17 cellular contexts compared by ENCODE assay signal in genomic region chr5:122978644-122979297, GRCh38. TPM values are rescaled to one million over a fixed set of nuclear protein-coding genes. Genes with fewer than 3 reads are reported as not detected.
DNase-seq lines count a peak whose midpoint lies in the region; TF ChIP-seq lines count a peak whose summit lies in the region.
"Had no signal": no experiment of that assay in that cellular context is flagged by ENCODE, and none has a peak within 500 bp of the region (broad histone marks: within the 10 kb centered on the region; RNA-seq: fewer than 3 reads in every experiment).

No MANE protein-coding gene starts in this region.

- WGBS in liver: 34% methylated on average over 5 of the region's 5 CpGs

- H3K4me3 Mint-ChIP-seq in glutamatergic neuron (ENCODE audit: unreplicated experiment): no peak overlapping the region
- H3K4me3 Mint-ChIP-seq: CD14-positive monocyte; CD4-positive, alpha-beta memory T cell had no signal

- H3K36me3 ChIP-seq in liver (ENCODE audit: control insufficient read depth in 4 of 4, insufficient read depth in 3 of 4, low read depth in 1 of 4, low read length in 3 of 4) (no peaks in the 10 kb centered on the region), WERI-Rb-1 (no peaks in the 10 kb centered on the region)
- H3K36me3 ChIP-seq: BLaER1, HAP-1 had no signal

- peak overlapping the region; percentile 48 to 83 for H3K9ac ChIP-seq in liver (ENCODE audit: low read depth in 1 of 2, low read length in 2 of 2)
- H3K9ac ChIP-seq: BLaER1 had no signal

- peaks cover 31% of the 10 kb centered on the region for H3K4me1 Mint-ChIP-seq in glutamatergic neuron (ENCODE audit: low read depth, unreplicated experiment)
- H3K4me1 Mint-ChIP-seq: CD14-positive monocyte; CD4-positive, alpha-beta memory T cell had no signal

- H3K27me3 Mint-ChIP-seq in glutamatergic neuron (ENCODE audit: unreplicated experiment): no peaks in the 10 kb centered on the region
- H3K27me3 Mint-ChIP-seq: CD4-positive, alpha-beta memory T cell had no signal

- peak overlapping the region; percentile 77 to 92 for H3K27ac ChIP-seq in liver (ENCODE audit: low read depth in 1 of 2, low read length in 2 of 2)
- H3K27ac ChIP-seq in WERI-Rb-1: no peak overlapping the region
- H3K27ac ChIP-seq: 22Rv1, BLaER1 had no signal

- peaks cover 4% of the 10 kb centered on the region for H3K9me3 Mint-ChIP-seq in glutamatergic neuron (ENCODE audit: unreplicated experiment)
- H3K9me3 Mint-ChIP-seq: CD14-positive monocyte had no signal

- H3K36me3 Mint-ChIP-seq in glutamatergic neuron (ENCODE audit: unreplicated experiment): no peaks in the 10 kb centered on the region
- H3K36me3 Mint-ChIP-seq: CD14-positive monocyte; CD4-positive, alpha-beta memory T cell had no signal

- H3K9me3 ChIP-seq in liver (ENCODE audit: control insufficient read depth in 4 of 4, low read length in 3 of 4) (no peaks in the 10 kb centered on the region), WERI-Rb-1 (ENCODE audit: severe bottlenecking) (no peaks in the 10 kb centered on the region)
- H3K9me3 ChIP-seq: BLaER1, HAP-1 had no signal

- no peak for TF ChIP-seq RAD21 in liver (IDR thresholded peaks at IDR 0.05)

- H3K4me3 ChIP-seq in liver (ENCODE audit: low read depth in 1 of 3, low read length in 3 of 3) (no peak overlapping the region), WERI-Rb-1 (ENCODE audit: low read depth, low read length) (no peak overlapping the region)
- H3K4me3 ChIP-seq: BLaER1, HAP-1 had no signal

- H3K27ac Mint-ChIP-seq in glutamatergic neuron (ENCODE audit: unreplicated experiment): peak overlapping the region; percentile 36
- H3K27ac Mint-ChIP-seq: CD14-positive monocyte; CD4-positive, alpha-beta memory T cell had no signal

- H3K27me3 ChIP-seq in liver (ENCODE audit: control insufficient read depth in 4 of 4, insufficient read depth in 4 of 4, low read length in 3 of 4) (no peaks in the 10 kb centered on the region), WERI-Rb-1 (ENCODE audit: insufficient read depth, low read depth, severe bottlenecking) (no peaks in the 10 kb centered on the region)
- H3K27me3 ChIP-seq: BLaER1 had no signal

- H3K4me1 ChIP-seq in liver (ENCODE audit: control insufficient read depth in 4 of 4, insufficient read depth in 4 of 4, low read length in 3 of 4): peaks cover 9 to 50% (median 27%) of the 10 kb centered on the region in 4 donors
- H3K4me1 ChIP-seq: BLaER1, HAP-1 had no signal

- TF ChIP-seq CTCF in glutamatergic neuron (IDR thresholded peaks at IDR 0.05; ENCODE audit: partially characterized antibody, unreplicated experiment) (no peak), liver (IDR thresholded peaks at IDR 0.05; ENCODE audit: low read depth, low read length, missing input control) (no peak), WERI-Rb-1 (IDR thresholded peaks at IDR 0.05; ENCODE audit: low read depth, low read length) (no peak)

- DNase-seq in NCI-H2171 treated with DMSO at 0.1 percent for 48 hours (lab: John Stamatoyannopoulos, UW) (peak; percentile 2), NCI-H2171 (lab: John Stamatoyannopoulos, UW) (no peak), glutamatergic neuron (no peak), renal cortical epithelial cell (ENCODE audit: low read depth) (peak; percentile 10), WERI-Rb-1 (no peak)
- no peak for DNase-seq in activated naive CD4-positive, alpha-beta T cell (lab: John Stamatoyannopoulos, UW)
- no peak for DNase-seq in activated CD8-positive, alpha-beta memory T cell treated with anti-CD3 and anti-CD28 coated beads, Interleukin-2, amount 50 U/mL, for 4 hours
- DNase-seq: CD4-positive, alpha-beta memory T cell; DMS153; DMS79; GDM1 had no signal

TF ChIP-seq in liver, 16 proteins besides CTCF, POLR2A, EP300 and RAD21:
- TF ChIP-seq REST (IDR thresholded peaks at IDR 0.05): peak; percentile 28
- TF ChIP-seq ATF3 (IDR thresholded peaks at IDR 0.05): no peak
- peak; percentile 21 to 22 for TF ChIP-seq HNF4A (conservative IDR thresholded peaks at IDR 0.05)
- TF ChIP-seq YY1 (IDR thresholded peaks at IDR 0.05): peak; percentile 64
- TF ChIP-seq JUND (IDR thresholded peaks at IDR 0.05): peak in 1 of 2 donors; percentile 47
- TF ChIP-seq TAF1 (conservative IDR thresholded peaks at IDR 0.05): no peak

RNA-seq across cellular contexts. Expression of gene PPIC, which starts 57.8 kb away (rescaled TPM):
- total RNA-seq in glutamatergic neuron (ENCODE audit: unreplicated experiment) (5.7 TPM), liver (10 to 100 TPM; 13.3 to 14.6 TPM), renal cortical epithelial cell (78.0 and 124 TPM in 2 replicates)
- 10 to 100 TPM; 20.0 to 26.3 TPM for polyA plus RNA-seq in liver
- total RNA-seq: A673; CD4-positive, alpha-beta memory T cell had no signal
- polyA plus RNA-seq: CD14-positive monocyte; CD4-positive, alpha-beta memory T cell had no signal

Comparison
In these comparisons a context has a peak if more than half of its experiments do, and no peak if none do; other contexts are left out.
1. DNase-seq: peak in NCI-H2171 treated with DMSO at 0.1 percent for 48 hours (single experiment) and renal cortical epithelial cell (single experiment); none in NCI-H2171 (single experiment), glutamatergic neuron (single experiment), activated naive CD4-positive, alpha-beta T cell (0 of 4), activated CD8-positive, alpha-beta memory T cell treated with anti-CD3 and anti-CD28 coated beads, Interleukin-2, amount 50 U/mL, for 4 hours (single experiment) and WERI-Rb-1 (single experiment).